ENCODE assay signal across 11 cellular contexts in the genomic region with DNA sequence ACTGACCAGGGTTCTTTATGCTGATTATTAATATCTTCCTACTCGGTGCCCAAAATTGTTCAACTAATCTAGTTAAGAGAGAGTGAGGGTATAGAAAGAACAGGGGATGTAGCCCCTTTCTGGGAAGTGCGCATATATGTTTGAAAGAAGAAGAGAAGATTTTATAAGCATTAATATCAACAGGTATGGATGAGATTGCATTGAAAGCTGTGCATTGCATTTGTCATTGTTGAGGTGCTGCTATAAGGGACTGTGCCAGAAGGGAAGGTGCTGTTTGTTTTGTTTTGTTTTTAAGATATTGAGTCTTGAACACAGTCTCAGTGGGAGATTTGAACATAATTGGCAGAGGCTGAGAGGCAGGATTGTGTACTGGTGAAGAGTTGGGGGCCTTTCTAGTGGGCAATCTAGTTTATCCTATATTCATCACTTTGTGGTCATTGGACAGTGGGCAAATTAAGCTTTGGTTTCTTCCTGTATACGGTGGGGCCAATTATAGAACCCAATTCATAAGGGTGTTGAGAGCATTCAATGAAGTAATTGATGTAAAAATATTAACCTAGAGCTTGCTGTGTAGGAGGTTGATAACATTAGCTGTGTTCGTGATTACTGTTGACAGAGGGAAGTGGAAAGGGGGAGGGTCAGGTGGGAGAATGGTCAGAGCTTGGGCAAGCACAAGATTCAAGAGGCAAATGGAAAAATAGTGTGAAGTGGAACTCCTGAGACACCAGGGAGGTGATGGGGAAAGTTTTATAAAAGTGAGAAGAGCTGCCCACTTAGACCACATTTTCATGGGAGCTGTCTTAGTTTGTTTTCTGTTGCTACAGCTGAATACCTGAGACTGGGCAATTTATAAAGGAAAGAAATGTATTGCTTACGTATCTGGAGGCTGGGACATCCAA. TPM values are rescaled to one million over a fixed set of nuclear protein-coding genes. Genes with fewer than 3 reads are reported as not detected.
DNase-seq lines count a peak whose midpoint lies in the region; ATAC-seq and TF ChIP-seq lines count a peak whose summit lies in the region.
"Had no signal": no experiment of that assay in that cellular context is flagged by ENCODE, and none has a peak within 500 bp of the region (broad histone marks: within the 10 kb centered on the region; RNA-seq: fewer than 3 reads in every experiment).

No MANE protein-coding gene starts in this region.

- H3K9me3 Mint-ChIP-seq in MCF 10A (ENCODE audit: unreplicated experiment) (no peaks in the 10 kb centered on the region), HFFc6 (no peaks in the 10 kb centered on the region)
- H3K9me3 Mint-ChIP-seq in dendritic cell treated with granulocyte-macrophage colony-stimulating factor and Interleukin-4, amounts not matched to agents 40 ng/mL and 50 ng/mL, for 4 days = no peaks in the 10 kb centered on the region
- H3K9me3 Mint-ChIP-seq: mesothelial cell of epicardium had no signal

- intact Hi-C loops in MCF 10A (cut with micrococcal nuclease) = no loop called here
- intact Hi-C loops in mammary epithelial cell (cut with micrococcal nuclease) = no loop called here
- intact Hi-C loops in dendritic cell treated with granulocyte-macrophage colony-stimulating factor and Interleukin-4, amounts not matched to agents 40 ng/mL and 50 ng/mL, for 4 days (cut with micrococcal nuclease) = loop anchor here (5.0 kb wide), 1 partner anchor 38 kb away; no protein-coding TSS in a partner anchor
- intact Hi-C loops in head of caudate nucleus (cut with DNase I) = no loop called here

- H3K4me1 Mint-ChIP-seq in MCF 10A (ENCODE audit: insufficient read depth, unreplicated experiment) = peaks cover 12% of the 10 kb centered on the region
- H3K4me1 Mint-ChIP-seq in dendritic cell treated with granulocyte-macrophage colony-stimulating factor and Interleukin-4, amounts not matched to agents 40 ng/mL and 50 ng/mL, for 4 days (ENCODE audit: low read depth) = peaks cover 34% of the 10 kb centered on the region
- H3K4me1 Mint-ChIP-seq in HFFc6 (ENCODE audit: low read depth) = peaks cover 18% of the 10 kb centered on the region

- no peak for ATAC-seq in HG02840 (IDR thresholded peaks at IDR 0.05; ENCODE audit: low FRiP score, unreplicated experiment)

- no peak overlapping the region for H3K4me2 ChIP-seq in mammary epithelial cell (ENCODE audit: insufficient read depth, low read depth, low read length)

- H3K36me3 Mint-ChIP-seq in MCF 10A (ENCODE audit: insufficient read depth, unreplicated experiment) (no peaks in the 10 kb centered on the region), HFFc6 (ENCODE audit: low read depth) (peaks cover 10% of the 10 kb centered on the region)
- no peaks in the 10 kb centered on the region for H3K36me3 Mint-ChIP-seq in dendritic cell treated with granulocyte-macrophage colony-stimulating factor and Interleukin-4, amounts not matched to agents 40 ng/mL and 50 ng/mL, for 4 days (ENCODE audit: low read depth)
- H3K36me3 Mint-ChIP-seq: mesothelial cell of epicardium had no signal

- H3K27ac ChIP-seq in mammary epithelial cell (ENCODE audit: insufficient read depth, low read depth, low read length) (no peak overlapping the region), tibial nerve (peak overlapping the region in 3 of 4 donors; percentile 4 to 21 (median 13))
- H3K27ac ChIP-seq: uterus had no signal

- no peak for DNase-seq in MCF 10A (ENCODE audit: unreplicated experiment)
- DNase-seq in mammary epithelial cell = no peak
- DNase-seq in NAMALWA (ENCODE audit: low spot score) = peak; percentile 29
- no peak for DNase-seq in tibial nerve (ENCODE audit: low spot score in 2 of 2)
- no peak for DNase-seq in HFFc6
- DNase-seq in head of caudate nucleus = no peak
- DNase-seq: hypothalamus, uterus had no signal

- H3K36me3 ChIP-seq in mammary epithelial cell (ENCODE audit: insufficient read depth, low read length) = no peaks in the 10 kb centered on the region
- H3K36me3 ChIP-seq in tibial nerve = no peaks in the 10 kb centered on the region
- H3K36me3 ChIP-seq: uterus had no signal

- WGBS in mammary epithelial cell (ENCODE audit: low coverage, missing lambda C conversion rate) = 67% methylated on average over 5 of the region's 5 CpGs
- WGBS in tibial nerve, 2 donors = 54% methylated on average over 5 of the region's 5 CpGs

- no peaks in the 10 kb centered on the region for H4K20me1 ChIP-seq in mammary epithelial cell (ENCODE audit: insufficient read depth, low read length)

- H3K9ac ChIP-seq in mammary epithelial cell (ENCODE audit: insufficient read depth, low read length) = no peak overlapping the region

- no peak overlapping the region for H3K4me3 ChIP-seq in mammary epithelial cell (replicated peaks in 1 of 3; ENCODE audit: insufficient read depth in 1 of 3, low read depth in 2 of 3, low read length in 3 of 3)
- H3K4me3 ChIP-seq in tibial nerve = no peak overlapping the region
- H3K4me3 ChIP-seq: uterus had no signal

- dilution Hi-C loops in mammary epithelial cell (cut with HindIII; ENCODE audit: low sequenced_read_pairs) = no loop called here

- H3K79me2 ChIP-seq in mammary epithelial cell (ENCODE audit: insufficient read depth, low read length) = no peaks in the 10 kb centered on the region

- H3K4me3 Mint-ChIP-seq in MCF 10A (ENCODE audit: unreplicated experiment) (no peak overlapping the region), HFFc6 (no peak overlapping the region)
- no peak overlapping the region for H3K4me3 Mint-ChIP-seq in dendritic cell treated with granulocyte-macrophage colony-stimulating factor and Interleukin-4, amounts not matched to agents 40 ng/mL and 50 ng/mL, for 4 days
- H3K4me3 Mint-ChIP-seq: mesothelial cell of epicardium had no signal

- POLR2A ChIA-PET in MCF 10A (lab: Yijun Ruan, JAX) = interaction anchor here (0.7 to 1.2 kb wide), 5 partner anchors 17 to 61 kb away, joined by 3 read pairs; a partner anchor contains a TSS

- no peaks in the 10 kb centered on the region for H3K27me3 ChIP-seq in mammary epithelial cell (ENCODE audit: insufficient read depth, low read length)
- H3K27me3 ChIP-seq in tibial nerve = no peaks in the 10 kb centered on the region
- H3K27me3 ChIP-seq: uterus had no signal

- BruUV-seq in MCF 10A (replicated peaks; lab: Mats Ljungman, UMichigan) (no TSS peak), mammary epithelial cell (replicated peaks; lab: Mats Ljungman, UMichigan) (no TSS peak)

- no peaks in the 10 kb centered on the region for H3K27me3 Mint-ChIP-seq in MCF 10A (ENCODE audit: insufficient read depth, unreplicated experiment)
- H3K27me3 Mint-ChIP-seq in dendritic cell treated with granulocyte-macrophage colony-stimulating factor and Interleukin-4, amounts not matched to agents 40 ng/mL and 50 ng/mL, for 4 days = no peaks in the 10 kb centered on the region
- no peaks in the 10 kb centered on the region for H3K27me3 Mint-ChIP-seq in HFFc6 (ENCODE audit: insufficient read depth)

- TF ChIP-seq EP300 in tibial nerve (IDR thresholded peaks at IDR 0.05) = no peak

- CTCF ChIA-PET in MCF 10A (lab: Yijun Ruan, JAX) (interaction anchor here (0.5 to 0.6 kb wide), 3 partner anchors 10 to 287 kb away, joined by 3 to 4 read pairs (median 3); no protein-coding TSS in a partner anchor), mammary epithelial cell (lab: Charles Lee; ENCODE audit: low non-redundant PET) (no interaction called here)

- H3K27ac Mint-ChIP-seq in MCF 10A (ENCODE audit: low read depth, unreplicated experiment) = peak overlapping the region; percentile 10
- H3K27ac Mint-ChIP-seq in dendritic cell treated with granulocyte-macrophage colony-stimulating factor and Interleukin-4, amounts not matched to agents 40 ng/mL and 50 ng/mL, for 4 days = peak overlapping the region; percentile 26
- H3K27ac Mint-ChIP-seq in HFFc6 = no peak overlapping the region
- H3K27ac Mint-ChIP-seq: mesothelial cell of epicardium had no signal

- in situ Hi-C loops in mammary epithelial cell (cut with MboI; ENCODE audit: low sequenced_read_pairs in 2 of 2) = no loop called here

- TF ChIP-seq CTCF in MCF 10A (IDR thresholded peaks at IDR 0.05; ENCODE audit: unreplicated experiment) (no peak), mammary epithelial cell (conservative IDR thresholded peaks at IDR 0.05 in 1 of 2, IDR thresholded peaks at IDR 0.05 in 1 of 2; ENCODE audit: extremely low read depth in 1 of 2, insufficient read depth in 1 of 2, low read depth in 1 of 2, low read length in 2 of 2) (no peak), tibial nerve (IDR thresholded peaks at IDR 0.05) (no peak), HFFc6 (IDR thresholded peaks at IDR 0.05) (no peak)

- no peak overlapping the region for H2AFZ ChIP-seq in mammary epithelial cell (ENCODE audit: low read depth, low read length)

- no peak for TF ChIP-seq POLR2A in tibial nerve (IDR thresholded peaks at IDR 0.05)

- H3K9me3 ChIP-seq in mammary epithelial cell (replicated peaks; ENCODE audit: insufficient read depth, low read length) (no peaks in the 10 kb centered on the region), tibial nerve (no peaks in the 10 kb centered on the region)
- H3K9me3 ChIP-seq: uterus had no signal

- no peaks in the 10 kb centered on the region for H3K4me1 ChIP-seq in mammary epithelial cell (ENCODE audit: insufficient read depth, low read length)
- H3K4me1 ChIP-seq in tibial nerve = peaks cover 0 to 59% (median 34%) of the 10 kb centered on the region in 4 donors
- H3K4me1 ChIP-seq: uterus had no signal

RNA-seq across cellular contexts. Expression of a gene that starts 19.9 kb away (rescaled TPM):
- total RNA-seq in MCF 10A (2022) = 25.8 and 34.6 TPM in 2 replicates
- total RNA-seq in mammary epithelial cell = 10 to 100 TPM; 17.6 to 22.5 TPM
- polyA plus RNA-seq in mammary epithelial cell = 13.4 TPM
- polyA minus RNA-seq in mammary epithelial cell = 35.9 TPM
- 10 to 100 TPM; 29.6 to 59.9 (median 41.4) TPM for total RNA-seq in tibial nerve
- total RNA-seq in HFFc6 (2021; fragmentation: NEBNext Ultra II Directional; extraction: Animal tissue kit (Norgen Biotek cat#: 25700)) = 10 to 100 TPM; 23.5 to 36.9 (median 29.6) TPM
